13 cellular contexts compared by ENCODE assay signal in genomic region chr4:72567036-72567435, GRCh38. TPM values are rescaled to one million over a fixed set of nuclear protein-coding genes. Genes with fewer than 3 reads are reported as not detected.
DNase-seq lines count a peak whose midpoint lies in the region; ATAC-seq, FAIRE-seq and TF ChIP-seq lines count a peak whose summit lies in the region.
"Had no signal": no experiment of that assay in that cellular context is flagged by ENCODE, and none has a peak within 500 bp of the region (broad histone marks: within the 10 kb centered on the region; RNA-seq: fewer than 3 reads in every experiment).

No MANE protein-coding gene starts in this region.

- no peaks in the 10 kb centered on the region for H3K36me3 Mint-ChIP-seq in activated T-helper 2 cell treated with anti-CD3 and anti-CD28 coated beads, Interferon-gamma antibody, Interleukin-2, Interleukin-4, amounts not matched to agents 10 μg/mL and 5 μg/mL and 100 μg/mL, durations not matched to agents 14 hours and 24 hours and 36 hours (ENCODE audit: low read depth)
- H3K36me3 Mint-ChIP-seq: activated CD4-positive, alpha-beta memory T cell treated with anti-CD3 and anti-CD28 coated beads for 36 hours had no signal

- TF ChIP-seq POLR2A in esophagus squamous epithelium (IDR thresholded peaks at IDR 0.05) (no peak), H54 (IDR thresholded peaks at IDR 0.05; ENCODE audit: low read depth, low read length) (no peak)

- H3K9ac ChIP-seq in HUES64 (ENCODE audit: low read depth, low read length) (peak overlapping the region; percentile 57; the same call in 1 of the 2 replicates), adipocyte (ENCODE audit: low read length) (peak overlapping the region; percentile 76), iPS-18a (ENCODE audit: low read length) (peak overlapping the region; percentile 29), skeletal muscle tissue (ENCODE audit: low read depth in 1 of 3, low read length in 3 of 3) (no peak overlapping the region)

- no peaks in the 10 kb centered on the region for H3K36me3 ChIP-seq in HUES64 (ENCODE audit: insufficient read depth, low read length)
- H3K36me3 ChIP-seq in adipocyte (ENCODE audit: control insufficient read depth, insufficient read depth, low read length, severe bottlenecking) = no peaks in the 10 kb centered on the region
- H3K36me3 ChIP-seq in iPS-18a (ENCODE audit: control insufficient read depth, low read depth, low read length) = no peaks in the 10 kb centered on the region
- H3K36me3 ChIP-seq in skeletal muscle tissue (ENCODE audit: control insufficient read depth in 3 of 3, insufficient read depth in 3 of 3, low read length in 3 of 3) = no peaks in the 10 kb centered on the region
- H3K36me3 ChIP-seq in esophagus squamous epithelium = no peaks in the 10 kb centered on the region

- 88% methylated on average over 1 of the region's 1 CpG for WGBS in HUES64
- 26 to 61% methylated on average over 1 of the region's 1 CpG for WGBS in esophagus squamous epithelium, 2 donors

- H3K9me3 ChIP-seq in HUES64 (ENCODE audit: insufficient read depth, low read depth, low read length) (no peaks in the 10 kb centered on the region), adipocyte (ENCODE audit: control insufficient read depth, low read length) (no peaks in the 10 kb centered on the region), iPS-18a (ENCODE audit: control insufficient read depth, low read depth, low read length) (no peaks in the 10 kb centered on the region), skeletal muscle tissue (ENCODE audit: control insufficient read depth in 3 of 3, low read length in 3 of 3) (no peaks in the 10 kb centered on the region), esophagus squamous epithelium (no peaks in the 10 kb centered on the region)
- H3K9me3 ChIP-seq: mucosa of descending colon had no signal

- no peak overlapping the region for H3K27ac ChIP-seq in HUES64 (ENCODE audit: low read depth, low read length)
- H3K27ac ChIP-seq in iPS-18a (ENCODE audit: low read length) = no peak overlapping the region
- peak overlapping the region; percentile 67 for H3K27ac ChIP-seq in skeletal muscle tissue (ENCODE audit: low read depth, low read length)
- H3K27ac ChIP-seq in esophagus squamous epithelium = no peak overlapping the region

- no peak for FAIRE-seq in H54 (lab: Jason Lieb, UNC)

- no peak for ATAC-seq in GM21737 (IDR thresholded peaks at IDR 0.05; ENCODE audit: unreplicated experiment)

- no peak overlapping the region for H3K27ac Mint-ChIP-seq in activated T-helper 2 cell treated with anti-CD3 and anti-CD28 coated beads, Interferon-gamma antibody, Interleukin-2, Interleukin-4, amounts not matched to agents 10 μg/mL and 5 μg/mL and 100 μg/mL, durations not matched to agents 14 hours and 24 hours and 36 hours
- H3K27ac Mint-ChIP-seq: activated CD4-positive, alpha-beta memory T cell treated with anti-CD3 and anti-CD28 coated beads for 36 hours; activated naive CD4-positive, alpha-beta T cell treated with anti-CD3 and anti-CD28 coated beads, Interleukin-2, amount 50 U/mL, for 72 hours had no signal

- H3K4me3 ChIP-seq in HUES64 (ENCODE audit: low read length) (peak overlapping the region; percentile 81), adipocyte (ENCODE audit: low read length) (peak overlapping the region; percentile 84), iPS-18a (ENCODE audit: low read length) (peak overlapping the region; percentile 82), skeletal muscle tissue (ENCODE audit: low read length in 3 of 3) (no peak overlapping the region), esophagus squamous epithelium (no peak overlapping the region)
- H3K4me3 ChIP-seq: mucosa of descending colon had no signal

- H3K27me3 ChIP-seq in HUES64 (ENCODE audit: insufficient read depth, low read length) (0 out of 2 replicates have a peak, but pooled peaks cover 3% of the 10 kb centered on the region), adipocyte (replicated peaks; ENCODE audit: control insufficient read depth, insufficient read depth, low read length) (no peaks in the 10 kb centered on the region), iPS-18a (ENCODE audit: control insufficient read depth, insufficient read depth, low read length) (peaks cover 7% of the 10 kb centered on the region), skeletal muscle tissue (ENCODE audit: control insufficient read depth in 3 of 3, insufficient read depth in 3 of 3, low read length in 3 of 3) (peaks cover 0 to 6% (median 0%) of the 10 kb centered on the region in 3 donors), esophagus squamous epithelium (peaks cover 0 to 19% (median 0%) of the 10 kb centered on the region in 4 donors)

- no peak for DNase-seq in adipocyte (ENCODE audit: low read depth)
- DNase-seq in activated T-helper 2 cell treated with anti-CD3 and anti-CD28 coated beads, Interferon-gamma antibody, Interleukin-2, Interleukin-4, amounts not matched to agents 10 μg/mL and 5 μg/mL and 100 μg/mL, durations not matched to agents 14 hours and 24 hours and 36 hours (ENCODE audit: low spot score) = no peak
- no peak for DNase-seq in esophagus squamous epithelium (lab: John Stamatoyannopoulos, UW)
- no peak for DNase-seq in H54 (ENCODE audit: insufficient read length, low spot score)
- DNase-seq: DMS 273 treated with DMSO at 0.1 percent for 48 hours, NCI-H774 had no signal

- H3K4me3 Mint-ChIP-seq in activated T-helper 2 cell treated with anti-CD3 and anti-CD28 coated beads, Interferon-gamma antibody, Interleukin-2, Interleukin-4, amounts not matched to agents 10 μg/mL and 5 μg/mL and 100 μg/mL, durations not matched to agents 14 hours and 24 hours and 36 hours (ENCODE audit: low read depth) = no peak overlapping the region

- peaks cover 17% of the 10 kb centered on the region for H3K4me1 ChIP-seq in HUES64 (ENCODE audit: insufficient read depth, low read length)
- H3K4me1 ChIP-seq in adipocyte (ENCODE audit: control insufficient read depth, insufficient read depth, low read length) = peaks cover 27% of the 10 kb centered on the region
- peaks cover 16% of the 10 kb centered on the region for H3K4me1 ChIP-seq in iPS-18a (ENCODE audit: control insufficient read depth, low read depth, low read length)
- peaks cover 2 to 5% (median 4%) of the 10 kb centered on the region in 3 donors for H3K4me1 ChIP-seq in skeletal muscle tissue (ENCODE audit: control insufficient read depth in 3 of 3, insufficient read depth in 3 of 3, low read length in 3 of 3)
- peaks cover 0 to 32% (median 7%) of the 10 kb centered on the region in 3 donors for H3K4me1 ChIP-seq in esophagus squamous epithelium

- peaks cover 12% of the 10 kb centered on the region for H3K4me1 Mint-ChIP-seq in activated T-helper 2 cell treated with anti-CD3 and anti-CD28 coated beads, Interferon-gamma antibody, Interleukin-2, Interleukin-4, amounts not matched to agents 10 μg/mL and 5 μg/mL and 100 μg/mL, durations not matched to agents 14 hours and 24 hours and 36 hours (ENCODE audit: low read depth)

- intact Hi-C loops in activated T-helper 2 cell treated with anti-CD3 and anti-CD28 coated beads, Interferon-gamma antibody, Interleukin-2, Interleukin-4, amounts not matched to agents 10 μg/mL and 5 μg/mL and 100 μg/mL, durations not matched to agents 14 hours and 24 hours and 36 hours (cut with micrococcal nuclease) = no loop called here
- intact Hi-C loops in esophagus squamous epithelium (cut with DNase I) = no loop called here

- no peaks in the 10 kb centered on the region for H3K9me3 Mint-ChIP-seq in activated T-helper 2 cell treated with anti-CD3 and anti-CD28 coated beads, Interferon-gamma antibody, Interleukin-2, Interleukin-4, amounts not matched to agents 10 μg/mL and 5 μg/mL and 100 μg/mL, durations not matched to agents 14 hours and 24 hours and 36 hours
- H3K9me3 Mint-ChIP-seq: activated CD4-positive, alpha-beta memory T cell treated with anti-CD3 and anti-CD28 coated beads for 36 hours had no signal

- TF ChIP-seq CTCF in esophagus squamous epithelium (IDR thresholded peaks at IDR 0.05) = no peak

- H3K27me3 Mint-ChIP-seq in activated T-helper 2 cell treated with anti-CD3 and anti-CD28 coated beads, Interferon-gamma antibody, Interleukin-2, Interleukin-4, amounts not matched to agents 10 μg/mL and 5 μg/mL and 100 μg/mL, durations not matched to agents 14 hours and 24 hours and 36 hours (ENCODE audit: low read depth) = peaks cover 41% of the 10 kb centered on the region

RNA-seq across cellular contexts. Expression of gene ADAMTS3, which starts 2.0 kb away (rescaled TPM):
- polyA plus RNA-seq in HUES64 (2013, experiment 1 of 2) = 2.1 TPM
- polyA plus RNA-seq in HUES64 (2013, experiment 2 of 2) = 2.1 TPM
- total RNA-seq in skeletal muscle tissue (2.1 TPM), esophagus squamous epithelium (under 1 TPM in 3 of 4 donors, not detected in 1; 0.15 to 0.57 (median 0.18) TPM)
- not detected in 2 replicates for total RNA-seq in activated T-helper 2 cell treated with anti-CD3 and anti-CD28 coated beads, Interferon-gamma antibody, Interleukin-2, Interleukin-4, amounts not matched to agents 10 μg/mL and 5 μg/mL and 100 μg/mL, durations not matched to agents 14 hours and 24 hours and 36 hours
- total RNA-seq: activated CD4-positive, alpha-beta memory T cell treated with anti-CD3 and anti-CD28 coated beads for 36 hours; activated naive CD4-positive, alpha-beta T cell treated with anti-CD3 and anti-CD28 coated beads, Interleukin-2, amount 50 U/mL, for 72 hours had no signal

Comparison
In these comparisons a context has a peak if more than half of its experiments do, and no peak if none do; other contexts are left out.
1. H3K4me3 ChIP-seq: peak in HUES64 (single experiment), adipocyte (single experiment) and iPS-18a (single experiment); none in skeletal muscle tissue (0 of 3) and esophagus squamous epithelium (0 of 4).
2. H3K9ac ChIP-seq: peak in HUES64 (single experiment), adipocyte (single experiment) and iPS-18a (single experiment); none in skeletal muscle tissue (0 of 3).